ENCODE assay signal across 18 cellular contexts in genomic region chr4:61336488-61336887, GRCh38.
A peak's percentile ranks its signal among the peaks of the same experiment; 100 is the strongest.
DNase-seq lines count a peak whose midpoint lies in the region; ATAC-seq lines count a peak whose summit lies in the region.
"Had no signal": no experiment of that assay in that cellular context is flagged by ENCODE, and none has a peak within 500 bp of the region (broad histone marks: within the 10 kb centered on the region; RNA-seq: fewer than 3 reads in every experiment).

No MANE protein-coding gene starts in this region.

- ATAC-seq in GM21737 (IDR thresholded peaks at IDR 0.05; ENCODE audit: unreplicated experiment) = no peak
- no peak for ATAC-seq in HG03139 (IDR thresholded peaks at IDR 0.05; ENCODE audit: unreplicated experiment)
- no peak for ATAC-seq in GM18511 (IDR thresholded peaks at IDR 0.05; ENCODE audit: unreplicated experiment)
- ATAC-seq: left colon, SK-N-SH treated with all-trans-retinoic acid at 6 μM for 48 hours had no signal

- DNase-seq in G401 (ENCODE audit: low spot score) = peak; percentile 69
- peak; percentile 26 to 68 for DNase-seq in NCI-H446 (lab: John Stamatoyannopoulos, UW)
- peak; percentile 46 for DNase-seq in ecto neural progenitor cell (ENCODE audit: low spot score)
- DNase-seq in midbrain (lab: John Stamatoyannopoulos, UW) = peak; percentile 31
- no peak for DNase-seq in activated CD4-positive, CD25-positive, alpha-beta regulatory T cell (lab: John Stamatoyannopoulos, UW)
- DNase-seq: activated CD4-positive, alpha-beta T cell treated with anti-CD3 and anti-CD28 coated beads, Interleukin-2, amount 10 ng/mL, durations not matched to agents 7 days and 5 days; activated naive CD4-positive, alpha-beta T cell treated with Interleukin-2 at 50 U/mL for 16 hours; activated T-cell treated with anti-CD3 and anti-CD28 coated beads for 4 hours; DMS153; effector CD4-positive, alpha-beta T cell; left colon; NCI-H1694 treated with DMSO at 0.1 percent for 48 hours; NCI-H526 treated with DMSO at 0.1 percent for 48 hours; stimulated activated CD4-positive, alpha-beta T cell treated with anti-CD3 and anti-CD28 coated beads, Interleukin-2, amount 100 ng/mL, for 24 hours had no signal

- in situ Hi-C loops in G401 (cut with HindIII; ENCODE audit: low sequenced_read_pairs) = no loop called here

Comparison
In these comparisons a context has a peak if more than half of its experiments do, and no peak if none do; other contexts are left out.
1. DNase-seq: peak in G401 (single experiment), NCI-H446 (2 of 2), ecto neural progenitor cell (single experiment) and midbrain (single experiment); none in activated CD4-positive, CD25-positive, alpha-beta regulatory T cell (0 of 4).